20 cellular contexts compared by ENCODE assay signal in the genomic region with DNA sequence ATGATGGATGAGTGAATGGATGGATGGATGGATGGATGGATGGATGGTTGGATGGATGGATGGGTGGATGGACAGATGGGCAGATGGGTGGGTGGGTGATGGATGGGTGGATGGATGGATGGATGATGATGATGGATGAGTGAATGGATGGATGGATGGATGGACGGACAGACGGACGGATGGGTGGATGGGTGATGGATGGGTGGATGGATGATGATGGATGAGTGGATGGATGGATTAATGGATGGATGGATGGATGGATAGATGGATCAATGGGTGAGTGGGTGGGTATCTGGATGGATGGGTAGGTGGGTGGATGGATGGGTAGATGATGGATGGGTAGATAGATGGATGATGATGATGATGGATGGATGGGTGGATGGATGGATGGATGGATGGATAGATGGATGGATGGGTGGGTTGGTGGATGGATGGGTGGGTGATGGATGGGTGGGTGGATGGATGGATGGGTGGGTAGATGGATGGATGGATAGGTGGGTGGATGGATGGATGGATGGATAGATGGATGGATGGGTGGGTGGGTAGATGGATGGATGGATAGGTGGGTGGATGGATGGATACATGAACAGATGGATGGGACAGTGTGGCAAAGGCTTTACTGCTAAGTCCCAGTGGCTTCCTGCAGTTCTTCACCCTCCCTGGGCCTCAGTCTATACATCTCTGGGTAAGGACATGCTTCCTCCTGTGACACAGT. TPM values are rescaled to one million over a fixed set of nuclear protein-coding genes. Genes with fewer than 3 reads are reported as not detected.
"Had no signal": no experiment of that assay in that cellular context is flagged by ENCODE, and none has a peak within 500 bp of the region (broad histone marks: within the 10 kb centered on the region; RNA-seq: fewer than 3 reads in every experiment).

No MANE protein-coding gene starts in this region.

- H3K4me2 ChIP-seq: smooth muscle cell had no signal

- H3K36me3 ChIP-seq: esophagus squamous epithelium, stomach, thyroid gland had no signal

- H3K4me3 ChIP-seq: coronary artery, esophagus squamous epithelium, lung, smooth muscle cell, stomach, thyroid gland had no signal

- H3K9ac ChIP-seq: parathyroid adenoma had no signal

- H3K27me3 ChIP-seq: thyroid gland had no signal

- DNase-seq: dermis blood vessel endothelial cell; effector memory CD4-positive, alpha-beta T cell; erythroblast; esophagus squamous epithelium; hypothalamus; kidney; natural killer cell; stimulated activated CD4-positive, alpha-beta T cell treated with anti-CD3 and anti-CD28 coated beads, Interleukin-12 subunit alpha, Interleukin-12 subunit beta, amount 100 ng/mL, for 4 hours; stimulated activated CD4-positive, alpha-beta T cell treated with anti-CD3 and anti-CD28 coated beads, Interleukin-1b, Interleukin-23, amount 100 ng/mL, for 48 hours; stimulated activated CD4-positive, alpha-beta T cell treated with anti-CD3 and anti-CD28 coated beads, Interleukin-4, amount 100 ng/mL, for 1 hour; stimulated activated CD8-positive, alpha-beta memory T cell treated with anti-CD3 and anti-CD28 coated beads, Interleukin-4, amount 100 ng/mL, for 48 hours; stimulated activated naive CD4-positive, alpha-beta T cell treated with Interleukin-2 at 50 U/mL for 16 hours; stomach; thyroid gland; trophoblast cell had no signal

- H3K27ac ChIP-seq: coronary artery, esophagus squamous epithelium, parathyroid adenoma, stomach, thyroid gland had no signal

- FAIRE-seq: kidney had no signal

- H3K4me1 ChIP-seq: parathyroid adenoma, thyroid gland had no signal

- H2AFZ ChIP-seq: parathyroid adenoma had no signal

- H3K9me3 ChIP-seq: esophagus squamous epithelium, stomach, thyroid gland had no signal

RNA-seq across cellular contexts. Expression of a gene that starts 40.1 kb away (rescaled TPM):
- polyA plus RNA-seq: neural cell had no signal
